In the genomic region with DNA sequence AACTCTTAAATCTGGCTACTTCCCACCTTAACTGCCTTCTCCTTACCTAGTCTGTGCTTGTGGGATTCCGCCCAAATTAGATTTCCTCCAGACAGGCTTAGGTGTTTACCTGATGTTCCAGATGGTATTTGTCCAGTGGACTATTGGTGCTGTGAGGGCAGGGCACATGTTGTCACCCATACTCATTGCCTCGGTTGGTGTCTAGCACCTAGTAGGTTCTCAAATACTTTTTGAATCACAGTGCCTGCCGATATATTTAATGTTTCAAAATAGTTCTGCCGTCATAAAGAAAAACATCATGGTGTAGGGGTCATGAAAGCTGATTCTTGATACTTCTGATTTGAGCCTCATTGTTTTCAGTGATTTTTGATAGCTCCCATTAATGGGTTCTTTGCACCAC, we compare ENCODE assay signal across 8 cellular contexts. TPM values are rescaled to one million over a fixed set of nuclear protein-coding genes. Genes with fewer than 3 reads are reported as not detected.
A peak's percentile ranks its signal among the peaks of the same experiment; 100 is the strongest.
DNase-seq lines count a peak whose midpoint lies in the region; ATAC-seq, FAIRE-seq and TF ChIP-seq lines count a peak whose summit lies in the region.

No MANE protein-coding gene starts in this region.

- H3K9me2 ChIP-seq in HCT116 (ENCODE audit: insufficient read depth): no peaks in the 10 kb centered on the region

- TF ChIP-seq CTCF in HCT116 (IDR thresholded peaks at IDR 0.05 in 2 of 3, conservative IDR thresholded peaks at IDR 0.05 in 1 of 3; ENCODE audit: borderline replicate concordance in 1 of 3, insufficient read depth in 1 of 3, low read depth in 2 of 3, low read length in 2 of 3) (no peak), activated B cell treated with CpG ODN at 0.5 μM for 24 hours (IDR thresholded peaks at IDR 0.05) (no peak)

- BruUV-seq in HCT116 (replicated peaks; lab: Mats Ljungman, UMichigan): TSS peak; percentile 36

- H3K4me3 ChIP-seq in HCT116 (replicated peaks in 1 of 2; ENCODE audit: low read depth in 1 of 2, low read length in 2 of 2): peak overlapping the region; percentile 94 to 98
- peak overlapping the region; percentile 79 for H3K4me3 ChIP-seq in right cardiac atrium (ENCODE audit: low read length)
- peak overlapping the region; percentile 78 to 83 for H3K4me3 ChIP-seq in small intestine (ENCODE audit: low read depth in 1 of 2, low read length in 2 of 2)

- POLR2A ChIA-PET in HCT116 (lab: Charles Lee): no interaction called here
- POLR2A ChIA-PET in activated B cell treated with CpG ODN at 0.5 μM for 24 hours (lab: Charles Lee): interaction anchor here (0.6 to 4.1 kb wide), 18 partner anchors 11 to 756 kb away, joined by 3 to 50 read pairs (median 6); partner anchors contain the start of genes ATG4B, DTYMK, DUSP28 and FARP2

- H3K4me1 ChIP-seq in HCT116 (ENCODE audit: control insufficient read depth in 1 of 2, insufficient read depth in 2 of 2, low read length in 2 of 2): peaks cover 15 to 36% of the 10 kb centered on the region in 2 experiments; a peak in 3 of 4 replicates
- H3K4me1 ChIP-seq in right cardiac atrium (ENCODE audit: control insufficient read depth, insufficient read depth, low read length): peaks cover 1% of the 10 kb centered on the region
- peaks cover 5 to 22% of the 10 kb centered on the region in 2 donors for H3K4me1 ChIP-seq in small intestine (ENCODE audit: control insufficient read depth in 2 of 2, insufficient read depth in 1 of 2, low read depth in 1 of 2, low read length in 1 of 2)

- H3K27me3 Mint-ChIP-seq in activated B cell treated with CpG ODN at 0.5 μM for 24 hours: no peaks in the 10 kb centered on the region

- peaks cover 91% of the 10 kb centered on the region for H3K79me2 ChIP-seq in HCT116 (ENCODE audit: insufficient read depth, low read length)

- peak overlapping the region; percentile 85 for H3K4me2 ChIP-seq in HCT116 (ENCODE audit: low read length)

- H3K36me3 ChIP-seq in HCT116 (ENCODE audit: control insufficient read depth in 1 of 2, insufficient read depth in 2 of 2, low read length in 2 of 2) (peaks cover 2 to 10% of the 10 kb centered on the region in 2 experiments; a peak in 2 of 4 replicates), small intestine (ENCODE audit: control insufficient read depth in 2 of 2, insufficient read depth in 2 of 2, low read length in 2 of 2) (no peaks in the 10 kb centered on the region)

- CTCF ChIA-PET in HCT116 (lab: Charles Lee): no interaction called here
- CTCF ChIA-PET in activated B cell treated with CpG ODN at 0.5 μM for 24 hours (lab: Charles Lee): no interaction called here

- peaks cover 26% of the 10 kb centered on the region; the same call in 1 of the 2 replicates for H4K20me1 ChIP-seq in HCT116 (ENCODE audit: insufficient read depth)

- peaks cover 46% of the 10 kb centered on the region for H3K36me3 Mint-ChIP-seq in activated B cell treated with CpG ODN at 0.5 μM for 24 hours (ENCODE audit: low read depth)

- H3K9ac ChIP-seq in HCT116 (ENCODE audit: low read length): peak overlapping the region; percentile 80

- H3K9me3 Mint-ChIP-seq in activated B cell treated with CpG ODN at 0.5 μM for 24 hours: no peaks in the 10 kb centered on the region

- RAD21 ChIA-PET in HCT116 (lab: Charles Lee; ENCODE audit: low non-redundant PET in 1 of 2, low total read pairs in 2 of 2, uncharacterized antibody in 2 of 2, unreplicated experiment in 2 of 2): no interaction called here

- 6% methylated on average over 4 of the region's 4 CpGs for WGBS in right cardiac atrium
- WGBS in small intestine, 3 donors: 5 to 8% (median 7%) methylated on average over 4 of the region's 4 CpGs

- peak overlapping the region; percentile 98 for H3K4me3 Mint-ChIP-seq in activated B cell treated with CpG ODN at 0.5 μM for 24 hours

- peak overlapping the region; percentile 72 for H3K27ac ChIP-seq in HCT116 (ENCODE audit: low read depth, low read length)
- H3K27ac ChIP-seq in right cardiac atrium (ENCODE audit: low read length): peak overlapping the region; percentile 92
- H3K27ac ChIP-seq in small intestine (ENCODE audit: low read depth in 1 of 2, low read length in 1 of 2): peak overlapping the region; percentile 84 to 90

- H3K27ac Mint-ChIP-seq in activated B cell treated with CpG ODN at 0.5 μM for 24 hours: peak overlapping the region; percentile 100

- DNase-seq in HCT116 (ENCODE audit: low read depth, low spot score) (no peak), activated B cell treated with CpG ODN at 0.5 μM for 24 hours (no peak), right cardiac atrium (no peak), small intestine (peak; percentile 32), cerebellum (ENCODE audit: low spot score) (no peak), AG20443 (ENCODE audit: low spot score) (no peak), NCI-H446 (lab: John Stamatoyannopoulos, UW) (no peak)

- FAIRE-seq in small intestine (lab: Jason Lieb, UNC): no peak

- no peak for TF ChIP-seq POLR2A in HCT116 (IDR thresholded peaks at IDR 0.05; ENCODE audit: borderline replicate concordance, extremely low read depth, insufficient read depth, insufficient read length)

- ATAC-seq in HCT116 (no peak), activated B cell treated with CpG ODN at 0.5 μM for 24 hours (ENCODE audit: low read depth) (no peak), right cardiac atrium (no peak)
- no peak for ATAC-seq in activated CD4-positive, CD25-positive, alpha-beta regulatory T cell treated with anti-CD3 and anti-CD28 coated beads, Interleukin-2, amount 50 U/mL, for 24 hours

- intact Hi-C loops in HCT116 (cut with micrococcal nuclease): loop anchor here (5.0 kb wide), 1 partner anchor 45 kb away; no protein-coding TSS in a partner anchor
- intact Hi-C loops in activated B cell treated with CpG ODN at 0.5 μM for 24 hours (cut with micrococcal nuclease): loop anchor here (1.0 to 10.0 kb wide), 5 partner anchors 7 to 1912 kb away; partner anchors contain the start of gene HDAC4
- intact Hi-C loops in right cardiac atrium (cut with DNase I): loop anchor here in 1 of 4 donors (5.0 kb wide), 1 partner anchor 45 kb away; no protein-coding TSS in a partner anchor

- H2AFZ ChIP-seq in HCT116 (ENCODE audit: low read depth, low read length, poor library complexity, severe bottlenecking): no peak overlapping the region

- TF ChIP-seq RAD21 in HCT116 (IDR thresholded peaks at IDR 0.05; ENCODE audit: low read depth): no peak

- no peaks in the 10 kb centered on the region for H3K27me3 ChIP-seq in HCT116 (ENCODE audit: insufficient read depth, low read length)
- H3K27me3 ChIP-seq in right cardiac atrium (ENCODE audit: control insufficient read depth, insufficient read depth): no peaks in the 10 kb centered on the region
- no peaks in the 10 kb centered on the region for H3K27me3 ChIP-seq in small intestine (ENCODE audit: control insufficient read depth in 2 of 2, insufficient read depth in 2 of 2, low read length in 2 of 2)

- no peaks in the 10 kb centered on the region for H3K9me3 ChIP-seq in HCT116 (ENCODE audit: control insufficient read depth in 1 of 2, insufficient read depth in 1 of 2, low read depth in 1 of 2, low read length in 2 of 2)
- no peaks in the 10 kb centered on the region for H3K9me3 ChIP-seq in right cardiac atrium (ENCODE audit: control insufficient read depth, low read length)
- no peaks in the 10 kb centered on the region for H3K9me3 ChIP-seq in small intestine (ENCODE audit: control insufficient read depth, low read depth)

- H3K4me1 Mint-ChIP-seq in activated B cell treated with CpG ODN at 0.5 μM for 24 hours: peaks cover 79% of the 10 kb centered on the region

TF ChIP-seq in HCT116, 20 proteins besides CTCF, POLR2A, EP300 and RAD21:
- no peak for TF ChIP-seq JUND (IDR thresholded peaks at IDR 0.05)
- TF ChIP-seq SIN3A (IDR thresholded peaks at IDR 0.05; ENCODE audit: low read depth): 0 out of 2 replicates have a peak, but pooled peaks have one; percentile 2
- TF ChIP-seq EGR1 (IDR thresholded peaks at IDR 0.05; ENCODE audit: low read depth): no peak

RNA-seq across cellular contexts. Expression of gene SEPTIN2, which starts 1.1 kb away (rescaled TPM):
- total RNA-seq in HCT116 (2021; ENCODE audit: unreplicated experiment) (317 TPM), activated B cell treated with CpG ODN at 0.5 μM for 24 hours (238 and 251 TPM in 2 replicates), right cardiac atrium (100 to 1,000 TPM; 232 to 335 (median 247) TPM), cerebellum (335 TPM)
- polyA plus RNA-seq in HCT116 (2012): 155 and 167 TPM in 2 replicates
- polyA plus RNA-seq in right cardiac atrium (153 TPM), small intestine (100 to 1,000 TPM; 112 to 171 (median 125) TPM)

RNA-seq across cellular contexts. Expression of gene HDLBP, which starts 1.4 kb away (rescaled TPM):
- total RNA-seq in HCT116 (2021; ENCODE audit: unreplicated experiment) (462 TPM), activated B cell treated with CpG ODN at 0.5 μM for 24 hours (158 and 168 TPM in 2 replicates), right cardiac atrium (100 to 1,000 TPM; 368 to 394 (median 376) TPM), cerebellum (183 TPM)
- 286 and 296 TPM in 2 replicates for polyA plus RNA-seq in HCT116 (2012)
- polyA plus RNA-seq in right cardiac atrium (265 TPM), small intestine (100 to 1,000 TPM; 136 to 193 (median 150) TPM)

RNA-seq across cellular contexts. Expression of gene FARP2, which starts 39.3 kb away (rescaled TPM):
- total RNA-seq in HCT116 (2021; ENCODE audit: unreplicated experiment) (49.3 TPM), activated B cell treated with CpG ODN at 0.5 μM for 24 hours (74.7 and 91.2 TPM in 2 replicates), right cardiac atrium (10 to 100 TPM; 22.6 to 28.4 (median 24.5) TPM), cerebellum (48.7 TPM)
- 14.1 and 14.3 TPM in 2 replicates for polyA plus RNA-seq in HCT116 (2012)
- polyA plus RNA-seq in right cardiac atrium (6.1 TPM), small intestine (10 to 100 TPM; 25.7 to 60.6 (median 38.9) TPM)
